Comparison of ENCODE assay signal across 8 cellular contexts in the genomic region with DNA sequence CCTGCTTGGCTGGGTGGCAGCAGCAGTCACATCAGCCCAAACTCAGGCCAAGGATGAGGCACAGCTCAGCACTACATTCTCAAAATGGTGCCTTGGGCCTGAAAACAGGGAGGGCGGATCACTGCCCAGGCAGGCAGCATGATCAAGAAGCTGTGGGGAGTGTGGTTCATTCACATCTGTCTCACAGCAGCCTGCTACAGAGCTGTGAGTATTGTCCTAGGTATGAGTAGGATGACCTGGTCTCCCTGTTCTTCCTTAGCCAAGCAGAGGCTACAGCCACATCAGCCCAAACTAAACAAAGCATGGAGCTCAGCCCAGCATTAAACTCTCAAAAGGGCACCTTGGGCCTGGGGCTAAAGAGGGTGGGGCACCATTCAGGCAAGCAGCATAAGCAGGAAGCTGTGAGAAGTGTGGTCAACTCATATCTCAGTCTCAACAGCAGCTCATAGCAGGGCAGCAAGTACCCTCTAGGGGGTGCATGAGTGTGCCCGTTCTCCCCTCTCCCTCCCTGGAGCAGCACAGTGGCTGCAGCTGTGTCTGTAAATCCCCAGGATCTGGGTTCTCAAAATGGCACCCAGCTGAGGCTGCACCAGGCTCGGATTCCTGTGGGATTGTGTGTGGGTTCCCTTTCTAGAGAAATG.
DNase-seq lines count a peak whose midpoint lies in the region; ATAC-seq and TF ChIP-seq lines count a peak whose summit lies in the region.

No MANE protein-coding gene starts in this region.

- no peak overlapping the region for H3K4me3 ChIP-seq in spleen

- DNase-seq in GM10266 (ENCODE audit: extremely low spot score) (no peak), HT-29 (ENCODE audit: low spot score) (peak; percentile 29), epithelial cell of prostate (ENCODE audit: low read depth, low spot score) (peak; percentile 18), spleen (peak; percentile 79), hypothalamus (lab: John Stamatoyannopoulos, UW) (no peak)
- peak; percentile 2 for DNase-seq in activated CD4-positive, CD25-positive, alpha-beta regulatory T cell treated with anti-CD3 and anti-CD28 coated beads, Interleukin-2, amount 50 U/mL, for 16 hours (ENCODE audit: low read depth, low spot score)
- no peak for DNase-seq in NK-92 treated with Interleukin-12 subunit alpha and Interleukin-12 subunit beta, amount 100 ng/mL, for 24 hours (lab: John Stamatoyannopoulos, UW)

- peak; percentile 93 for ATAC-seq in GM21528 (IDR thresholded peaks at IDR 0.05; ENCODE audit: low FRiP score, unreplicated experiment)

- H3K4me1 ChIP-seq in spleen = peaks cover 0 to 8% (median 0%) of the 10 kb centered on the region in 6 donors

- no peak for TF ChIP-seq POLR2A in spleen (IDR thresholded peaks at IDR 0.05)

- H3K36me3 ChIP-seq in spleen = no peaks in the 10 kb centered on the region

- WGBS in spleen, 5 donors = 47 to 62% (median 55%) methylated on average over 2 to 3 of the region's 3 CpGs

- peaks cover 0 to 7% (median 0%) of the 10 kb centered on the region in 8 donors for H3K9me3 ChIP-seq in spleen

- peaks cover 0 to 9% (median 0%) of the 10 kb centered on the region in 7 donors for H3K27me3 ChIP-seq in spleen (replicated peaks in 1 of 7)

- H3K27ac ChIP-seq in epithelial cell of prostate (no peak overlapping the region), spleen (peak overlapping the region in 1 of 8 donors; percentile 54)

- TF ChIP-seq CTCF in GM10266 (IDR thresholded peaks at IDR 0.05; ENCODE audit: control insufficient read depth, insufficient read depth, low read depth, missing control alignments) (peak; percentile 47), spleen (IDR thresholded peaks at IDR 0.05 in 8 of 11, conservative IDR thresholded peaks at IDR 0.05 in 3 of 11) (peak; percentile 15 to 69 (median 42))

- intact Hi-C loops in spleen (cut with DNase I; ENCODE audit: low total_unique reads) = no loop called here

Comparison
In these comparisons a context has a peak if more than half of its experiments do, and no peak if none do; other contexts are left out.
1. DNase-seq: peak in HT-29 (single experiment), activated CD4-positive, CD25-positive, alpha-beta regulatory T cell treated with anti-CD3 and anti-CD28 coated beads, Interleukin-2, amount 50 U/mL, for 16 hours (single experiment), epithelial cell of prostate (single experiment) and spleen (single experiment); none in GM10266 (single experiment), hypothalamus (0 of 51) and NK-92 treated with Interleukin-12 subunit alpha and Interleukin-12 subunit beta, amount 100 ng/mL, for 24 hours (single experiment).